1 cellular context compared by ENCODE assay signal in the genomic region with DNA sequence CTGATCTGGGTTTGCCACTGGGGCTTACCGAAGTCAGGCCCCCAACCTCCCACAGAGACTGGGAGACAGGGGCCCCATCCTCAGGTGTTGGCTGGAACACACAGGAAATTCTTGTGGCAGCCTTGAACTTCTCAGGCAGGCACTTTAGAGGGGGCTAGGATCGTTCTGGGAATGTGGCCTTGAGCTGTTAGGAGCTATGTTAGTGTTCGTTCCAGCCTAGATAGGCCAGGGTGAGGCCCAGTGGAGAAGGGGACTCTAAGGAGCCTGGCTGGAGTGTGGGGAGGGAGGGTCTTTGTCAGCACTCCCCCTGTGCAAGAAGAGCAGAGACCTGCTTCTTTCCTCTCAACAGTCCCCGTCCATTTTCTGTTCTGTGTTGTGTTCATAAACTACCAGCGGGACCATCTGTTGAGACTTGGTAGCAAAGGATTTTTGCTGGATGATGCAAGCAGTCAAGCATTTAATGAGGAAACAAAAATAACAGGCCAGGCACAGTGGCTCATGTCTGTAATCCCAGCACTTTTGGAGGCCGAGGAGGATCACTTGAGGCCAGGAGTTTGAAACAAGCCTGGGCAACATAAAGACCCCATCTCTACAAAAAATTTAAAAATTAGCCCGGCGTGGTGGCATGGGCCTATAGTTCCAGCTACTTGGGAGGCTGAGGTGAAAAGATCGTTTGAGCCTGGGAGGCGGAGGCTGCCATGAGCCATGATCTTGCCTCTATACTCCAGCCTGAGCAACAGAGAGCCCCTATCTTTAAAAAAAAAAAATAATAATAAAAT.
TF ChIP-seq lines count a peak whose summit lies in the region.

No MANE protein-coding gene starts in this region.

TF ChIP-seq in IMR-90, 13 proteins besides CTCF, POLR2A, EP300 and RAD21:
- TF ChIP-seq MXI1 (IDR thresholded peaks at IDR 0.05; ENCODE audit: borderline replicate concordance, low read depth, low read length) (no peak), SMC3 (IDR thresholded peaks at IDR 0.05; ENCODE audit: low read depth, low read length) (no peak), CEBPB (IDR thresholded peaks at IDR 0.05; ENCODE audit: low read depth, low read length) (peak; percentile 92), MAFK (IDR thresholded peaks at IDR 0.05; ENCODE audit: low read depth, low read length) (no peak), FOS (IDR thresholded peaks at IDR 0.05; ENCODE audit: low read depth, low read length) (no peak), NFE2L2 (IDR thresholded peaks at IDR 0.05; ENCODE audit: low read depth, low read length) (no peak), BHLHE40 (IDR thresholded peaks at IDR 0.05; ENCODE audit: low read depth, low read length) (peak; percentile 1; the same call in 1 of the 2 replicates), RCOR1 (IDR thresholded peaks at IDR 0.05; ENCODE audit: insufficient replicate concordance, low read length) (peak; percentile 32), CHD1 (IDR thresholded peaks at IDR 0.05; ENCODE audit: low read depth, low read length) (no peak), RFX5 (IDR thresholded peaks at IDR 0.05; ENCODE audit: low read depth, low read length) (no peak), MAZ (IDR thresholded peaks at IDR 0.05; ENCODE audit: borderline replicate concordance, low read depth, low read length) (peak; percentile 13; the same call in 1 of the 2 replicates)
- TF ChIP-seq, protein P1, sequence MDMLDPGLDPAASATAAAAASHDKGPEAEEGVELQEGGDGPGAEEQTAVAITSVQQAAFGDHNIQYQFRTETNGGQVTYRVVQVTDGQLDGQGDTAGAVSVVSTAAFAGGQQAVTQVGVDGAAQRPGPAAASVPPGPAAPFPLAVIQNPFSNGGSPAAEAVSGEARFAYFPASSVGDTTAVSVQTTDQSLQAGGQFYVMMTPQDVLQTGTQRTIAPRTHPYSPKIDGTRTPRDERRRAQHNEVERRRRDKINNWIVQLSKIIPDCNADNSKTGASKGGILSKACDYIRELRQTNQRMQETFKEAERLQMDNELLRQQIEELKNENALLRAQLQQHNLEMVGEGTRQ (IDR thresholded peaks at IDR 0.05; ENCODE audit: low read depth, low read length): no peak
- TF ChIP-seq, protein P2, sequence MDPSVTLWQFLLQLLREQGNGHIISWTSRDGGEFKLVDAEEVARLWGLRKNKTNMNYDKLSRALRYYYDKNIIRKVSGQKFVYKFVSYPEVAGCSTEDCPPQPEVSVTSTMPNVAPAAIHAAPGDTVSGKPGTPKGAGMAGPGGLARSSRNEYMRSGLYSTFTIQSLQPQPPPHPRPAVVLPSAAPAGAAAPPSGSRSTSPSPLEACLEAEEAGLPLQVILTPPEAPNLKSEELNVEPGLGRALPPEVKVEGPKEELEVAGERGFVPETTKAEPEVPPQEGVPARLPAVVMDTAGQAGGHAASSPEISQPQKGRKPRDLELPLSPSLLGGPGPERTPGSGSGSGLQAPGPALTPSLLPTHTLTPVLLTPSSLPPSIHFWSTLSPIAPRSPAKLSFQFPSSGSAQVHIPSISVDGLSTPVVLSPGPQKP (IDR thresholded peaks at IDR 0.05; ENCODE audit: borderline replicate concordance, low read depth, low read length): no peak
